10 cellular contexts compared by ENCODE assay signal in the genomic region with DNA sequence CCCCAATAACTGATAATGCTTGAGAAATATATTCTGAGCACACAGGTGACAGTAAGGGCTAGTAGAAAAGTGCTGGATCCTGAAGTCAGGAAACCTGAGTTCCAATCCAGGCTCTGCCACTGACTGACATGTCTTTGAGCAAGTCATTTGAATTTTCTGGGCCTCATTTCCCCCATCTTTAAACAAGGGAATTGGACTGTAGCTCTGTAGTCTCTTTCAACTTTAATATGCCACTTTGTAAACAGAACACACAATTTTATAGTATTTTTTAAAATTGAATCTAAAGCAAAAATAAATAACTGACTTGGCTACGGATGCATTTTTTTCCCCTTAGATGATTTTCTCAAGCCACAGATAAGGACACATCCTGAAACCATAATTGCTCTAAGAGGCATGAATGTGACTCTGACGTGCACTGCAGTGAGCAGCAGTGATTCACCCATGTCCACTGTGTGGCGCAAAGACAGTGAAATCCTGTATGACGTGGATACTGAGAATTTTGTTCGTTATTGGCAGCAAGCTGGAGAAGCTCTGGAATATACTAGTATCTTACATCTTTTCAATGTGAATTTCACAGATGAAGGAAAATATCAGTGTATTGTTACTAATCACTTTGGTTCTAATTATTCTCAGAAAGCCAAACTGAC. TPM values are rescaled to one million over a fixed set of nuclear protein-coding genes. Genes with fewer than 3 reads are reported as not detected.
DNase-seq lines count a peak whose midpoint lies in the region; ATAC-seq and TF ChIP-seq lines count a peak whose summit lies in the region.
"Had no signal": no experiment of that assay in that cellular context is flagged by ENCODE, and none has a peak within 500 bp of the region (broad histone marks: within the 10 kb centered on the region; RNA-seq: fewer than 3 reads in every experiment).

No MANE protein-coding gene starts in this region.

- no peak overlapping the region for H3K4me3 ChIP-seq in liver (ENCODE audit: low read depth in 1 of 3, low read length in 3 of 3)

- peaks cover 37% of the 10 kb centered on the region for H3K36me3 Mint-ChIP-seq in type B pancreatic cell
- peaks cover 46% of the 10 kb centered on the region for H3K36me3 Mint-ChIP-seq in activated CD8-positive, alpha-beta memory T cell treated with anti-CD3 and anti-CD28 coated beads, Interleukin-2, amount 10 ng/mL, durations not matched to agents 7 days and 5 days

- no peaks in the 10 kb centered on the region for H3K9me3 Mint-ChIP-seq in type B pancreatic cell
- no peaks in the 10 kb centered on the region for H3K9me3 Mint-ChIP-seq in activated CD8-positive, alpha-beta memory T cell treated with anti-CD3 and anti-CD28 coated beads, Interleukin-2, amount 10 ng/mL, durations not matched to agents 7 days and 5 days (ENCODE audit: low read depth)
- H3K9me3 Mint-ChIP-seq: activated naive CD4-positive, alpha-beta T cell treated with anti-CD3 and anti-CD28 coated beads, Interleukin-2, amount 10 ng/mL, durations not matched to agents 7 days and 5 days had no signal

- peak overlapping the region; percentile 39 for H3K27ac ChIP-seq in cingulate gyrus (ENCODE audit: low read depth, low read length)
- peak overlapping the region; percentile 5 to 45 for H3K27ac ChIP-seq in liver (ENCODE audit: low read depth in 1 of 2, low read length in 2 of 2)

- WGBS in liver: 68% methylated on average over 5 of the region's 5 CpGs

- H3K27ac Mint-ChIP-seq in type B pancreatic cell: no peak overlapping the region
- no peak overlapping the region for H3K27ac Mint-ChIP-seq in activated CD8-positive, alpha-beta memory T cell treated with anti-CD3 and anti-CD28 coated beads, Interleukin-2, amount 10 ng/mL, durations not matched to agents 7 days and 5 days

- no peaks in the 10 kb centered on the region for H3K9me3 ChIP-seq in liver (ENCODE audit: control insufficient read depth in 4 of 4, low read length in 3 of 4)

- DNase-seq in NCI-H82 (lab: John Stamatoyannopoulos, UW): peak; percentile 19
- DNase-seq in NCI-H82 treated with DMSO at 0.1 percent for 48 hours (lab: John Stamatoyannopoulos, UW; ENCODE audit: unreplicated experiment): no peak
- no peak for DNase-seq in type B pancreatic cell (ENCODE audit: extremely low spot score, unreplicated experiment)
- no peak for DNase-seq in T-helper 9 cell
- no peak for DNase-seq in activated CD8-positive, alpha-beta memory T cell treated with anti-CD3 and anti-CD28 coated beads, Interleukin-2, amount 10 ng/mL, durations not matched to agents 7 days and 5 days
- no peak for DNase-seq in NOMO-1 treated with dmso at 0.1 percent for 144 hours (lab: John Stamatoyannopoulos, UW; ENCODE audit: unreplicated experiment)
- DNase-seq: activated naive CD4-positive, alpha-beta T cell treated with anti-CD3 and anti-CD28 coated beads, Interleukin-2, amount 10 ng/mL, durations not matched to agents 7 days and 5 days; stimulated activated CD4-positive, alpha-beta T cell treated with anti-CD3 and anti-CD28 coated beads, Interleukin-15, amount 100 ng/mL, for 24 hours had no signal

- no peak for TF ChIP-seq CTCF in liver (IDR thresholded peaks at IDR 0.05; ENCODE audit: low read depth, low read length, missing input control)
- TF ChIP-seq CTCF in type B pancreatic cell (conservative IDR thresholded peaks at IDR 0.05): peak; percentile 20

- H3K4me1 Mint-ChIP-seq in type B pancreatic cell (ENCODE audit: unreplicated experiment): no peaks in the 10 kb centered on the region
- H3K4me1 Mint-ChIP-seq in activated CD8-positive, alpha-beta memory T cell treated with anti-CD3 and anti-CD28 coated beads, Interleukin-2, amount 10 ng/mL, durations not matched to agents 7 days and 5 days: no peaks in the 10 kb centered on the region
- H3K4me1 Mint-ChIP-seq: activated naive CD4-positive, alpha-beta T cell treated with anti-CD3 and anti-CD28 coated beads, Interleukin-2, amount 10 ng/mL, durations not matched to agents 7 days and 5 days had no signal

- H3K27me3 ChIP-seq in liver (ENCODE audit: control insufficient read depth in 4 of 4, insufficient read depth in 4 of 4, low read length in 3 of 4): no peaks in the 10 kb centered on the region

- CTCF ChIA-PET in activated CD8-positive, alpha-beta memory T cell treated with anti-CD3 and anti-CD28 coated beads, Interleukin-2, amount 10 ng/mL, durations not matched to agents 7 days and 5 days (lab: Charles Lee): no interaction called here

- no peaks in the 10 kb centered on the region for H3K27me3 Mint-ChIP-seq in type B pancreatic cell
- H3K27me3 Mint-ChIP-seq in activated CD8-positive, alpha-beta memory T cell treated with anti-CD3 and anti-CD28 coated beads, Interleukin-2, amount 10 ng/mL, durations not matched to agents 7 days and 5 days: no peaks in the 10 kb centered on the region
- H3K27me3 Mint-ChIP-seq: activated naive CD4-positive, alpha-beta T cell treated with anti-CD3 and anti-CD28 coated beads, Interleukin-2, amount 10 ng/mL, durations not matched to agents 7 days and 5 days had no signal

- TF ChIP-seq RAD21 in liver (IDR thresholded peaks at IDR 0.05): peak; percentile 29 to 37

- no peak overlapping the region for H3K9ac ChIP-seq in liver (ENCODE audit: low read depth in 1 of 2, low read length in 2 of 2)

- no peak for ATAC-seq in activated CD8-positive, alpha-beta memory T cell treated with anti-CD3 and anti-CD28 coated beads, Interleukin-2, amount 10 ng/mL, durations not matched to agents 7 days and 5 days

- no peak overlapping the region for H3K4me3 Mint-ChIP-seq in type B pancreatic cell
- no peak overlapping the region for H3K4me3 Mint-ChIP-seq in activated CD8-positive, alpha-beta memory T cell treated with anti-CD3 and anti-CD28 coated beads, Interleukin-2, amount 10 ng/mL, durations not matched to agents 7 days and 5 days
- H3K4me3 Mint-ChIP-seq: activated naive CD4-positive, alpha-beta T cell treated with anti-CD3 and anti-CD28 coated beads, Interleukin-2, amount 10 ng/mL, durations not matched to agents 7 days and 5 days had no signal

- H3K36me3 ChIP-seq in liver (ENCODE audit: control insufficient read depth in 4 of 4, insufficient read depth in 3 of 4, low read depth in 1 of 4, low read length in 3 of 4): peaks cover 9 to 65% (median 53%) of the 10 kb centered on the region in 4 donors

- H3K4me1 ChIP-seq in liver (ENCODE audit: control insufficient read depth in 4 of 4, insufficient read depth in 4 of 4, low read length in 3 of 4): no peaks in the 10 kb centered on the region

TF ChIP-seq in liver, 16 proteins besides CTCF, POLR2A, EP300 and RAD21:
- TF ChIP-seq HNF4A (conservative IDR thresholded peaks at IDR 0.05) (no peak), YY1 (IDR thresholded peaks at IDR 0.05) (no peak), NR2F2 (IDR thresholded peaks at IDR 0.05) (no peak)

RNA-seq across cellular contexts. Expression of gene LRIG2, which starts 37.0 kb away (rescaled TPM):
- total RNA-seq in liver (10 to 100 TPM in 1 of 2 donors, 1 to 10 TPM in 1; 9.4 to 11.9 TPM), type B pancreatic cell (ENCODE audit: low replicate concordance) (17.7 and 18.3 TPM in 2 replicates)
- 1 to 10 TPM; 1.3 to 2.6 TPM for polyA plus RNA-seq in liver
- 10 to 100 TPM; 10.2 to 13.6 TPM for total RNA-seq in activated CD8-positive, alpha-beta memory T cell treated with anti-CD3 and anti-CD28 coated beads, Interleukin-2, amount 10 ng/mL, durations not matched to agents 7 days and 5 days
